ENCODE assay signal across 15 cellular contexts in the genomic region with DNA sequence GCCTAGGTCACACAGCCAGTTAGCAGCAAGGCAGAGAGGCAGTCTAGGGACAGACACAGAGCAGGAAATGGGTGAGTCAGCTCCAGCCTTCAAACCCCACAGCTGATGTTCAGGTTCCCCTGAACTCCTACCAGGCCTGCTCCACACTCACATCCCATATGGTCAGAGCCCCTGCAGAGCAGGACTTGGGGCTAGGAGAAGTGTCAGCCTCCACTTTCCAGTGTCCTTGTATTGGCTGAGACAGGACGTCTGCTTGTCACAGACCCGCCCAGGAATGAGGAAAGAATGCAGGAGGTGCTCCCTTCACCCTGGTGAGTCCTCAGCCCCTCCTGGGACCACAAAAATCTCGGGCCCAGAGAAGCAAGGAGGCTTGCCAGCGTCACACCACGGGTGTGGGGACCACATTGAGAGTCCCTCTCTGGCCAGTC.
DNase-seq lines count a peak whose midpoint lies in the region; ATAC-seq, FAIRE-seq and TF ChIP-seq lines count a peak whose summit lies in the region.
"Had no signal": no experiment of that assay in that cellular context is flagged by ENCODE, and none has a peak within 500 bp of the region (broad histone marks: within the 10 kb centered on the region; RNA-seq: fewer than 3 reads in every experiment).

No MANE protein-coding gene starts in this region.

- H3K79me1 ChIP-seq in trophoblast cell (ENCODE audit: low read length), result no peaks in the 10 kb centered on the region

- no peak overlapping the region for H4K12ac ChIP-seq in trophoblast cell (ENCODE audit: low read depth, low read length)

- H4K8ac ChIP-seq in trophoblast cell (ENCODE audit: low read depth, low read length), result no peak overlapping the region

- H3K23ac ChIP-seq in trophoblast cell (ENCODE audit: low read length), result no peak overlapping the region

- peak; percentile 51 for DNase-seq in LHCN-M2 (ENCODE audit: low read depth)
- peak; percentile 20 for DNase-seq in astrocyte of the cerebellum (ENCODE audit: low read depth)
- no peak for DNase-seq in keratinocyte (ENCODE audit: low read depth, low spot score)
- no peak for DNase-seq in NCI-H1105 treated with DMSO at 0.1 percent for 48 hours (lab: John Stamatoyannopoulos, UW)
- DNase-seq in trophoblast cell, result no peak
- no peak for DNase-seq in NCI-H510A (lab: John Stamatoyannopoulos, UW)
- DNase-seq: activated CD4-positive, alpha-beta T cell treated with anti-CD3 and anti-CD28 coated beads, Interleukin-2, amount 10 ng/mL, durations not matched to agents 24 days and 14 days; activated effector memory CD4-positive, alpha-beta T cell treated with anti-CD3 and anti-CD28 coated beads, Interleukin-2, amount 50 U/mL, for 16 hours; CD4-positive, CD25-positive, alpha-beta regulatory T cell; cerebellar nuclear complex; retina; stimulated activated naive CD8-positive, alpha-beta T cell treated with anti-CD3 and anti-CD28 coated beads, Interleukin-15, amount 100 ng/mL, for 72 hours; T-helper 1 cell had no signal

- H3K79me2 ChIP-seq in keratinocyte (ENCODE audit: control insufficient read depth, insufficient read depth, low read length), result no peaks in the 10 kb centered on the region
- H3K79me2 ChIP-seq in trophoblast cell (ENCODE audit: control insufficient read depth, insufficient read depth, low read length, poor library complexity), result no peaks in the 10 kb centered on the region

- no peaks in the 10 kb centered on the region for H3K36me3 ChIP-seq in BLaER1 treated with 17β-estradiol and CSF1 and Interleukin-3, amounts not matched to agents 10 nM and 100 nM
- H3K36me3 ChIP-seq in keratinocyte (ENCODE audit: control insufficient read depth in 2 of 2, extremely low read depth in 1 of 2, insufficient read depth in 2 of 2, low read length in 2 of 2) (no peaks in the 10 kb centered on the region), trophoblast cell (ENCODE audit: control insufficient read depth in 1 of 2, insufficient read depth in 2 of 2, low read length in 2 of 2) (no peaks in the 10 kb centered on the region)

- no peak overlapping the region for H2BK12ac ChIP-seq in trophoblast cell (ENCODE audit: low read length)

- peaks cover 14 to 21% (median 19%) of the 10 kb centered on the region in 10 experiments for H3K4me1 ChIP-seq in BLaER1 treated with 17β-estradiol and CSF1 and Interleukin-3, amounts not matched to agents 10 nM and 100 nM
- H3K4me1 ChIP-seq in keratinocyte (ENCODE audit: control insufficient read depth, extremely low read depth, insufficient read depth, low read length), result no peaks in the 10 kb centered on the region
- peaks cover 0 to 5% of the 10 kb centered on the region in 2 experiments for H3K4me1 ChIP-seq in trophoblast cell (ENCODE audit: control insufficient read depth in 1 of 2, insufficient read depth in 2 of 2, low read length in 2 of 2)

- H3K4me3 ChIP-seq in BLaER1 treated with 17β-estradiol and CSF1 and Interleukin-3, amounts not matched to agents 10 nM and 100 nM, result no peak overlapping the region
- no peak overlapping the region for H3K4me3 ChIP-seq in astrocyte of the cerebellum (ENCODE audit: low read depth, low read length)
- H3K4me3 ChIP-seq in keratinocyte (ENCODE audit: control insufficient read depth in 2 of 3, extremely low read depth in 1 of 3, insufficient read depth in 2 of 3, low read depth in 1 of 3, low read length in 3 of 3), result no peak overlapping the region
- H3K4me3 ChIP-seq in trophoblast cell (ENCODE audit: low read depth, low read length), result no peak overlapping the region

- no peaks in the 10 kb centered on the region for H3K27me3 ChIP-seq in BLaER1 treated with 17β-estradiol and CSF1 and Interleukin-3, amounts not matched to agents 10 nM and 100 nM
- H3K27me3 ChIP-seq in keratinocyte (ENCODE audit: control insufficient read depth, extremely low read depth, insufficient read depth, low read length) (peaks cover 26% of the 10 kb centered on the region), trophoblast cell (ENCODE audit: insufficient read depth, low read length) (no peaks in the 10 kb centered on the region)

- TF ChIP-seq CTCF in astrocyte of the cerebellum (IDR thresholded peaks at IDR 0.05; ENCODE audit: low read depth, low read length, missing control alignments) (no peak), keratinocyte (optimal IDR thresholded peaks at IDR 0.05 in 1 of 3, IDR thresholded peaks at IDR 0.05 in 1 of 3, conservative IDR thresholded peaks at IDR 0.05 in 1 of 3; ENCODE audit: extremely low read depth in 1 of 3, insufficient read depth in 2 of 3, low read length in 3 of 3) (no peak)

- no peak overlapping the region for H3K18ac ChIP-seq in trophoblast cell (ENCODE audit: low read length)

- H3K9me1 ChIP-seq in keratinocyte (ENCODE audit: control insufficient read depth, extremely low read depth, insufficient read depth, low read length), result no peaks in the 10 kb centered on the region

- H2AFZ ChIP-seq in keratinocyte (ENCODE audit: control insufficient read depth, low read length) (no peak overlapping the region), trophoblast cell (ENCODE audit: insufficient read depth, low read length, poor library complexity) (no peak overlapping the region)

- H2BK5ac ChIP-seq in trophoblast cell (ENCODE audit: low read depth, low read length, poor library complexity), result no peak overlapping the region

- no peak overlapping the region for H3K27ac ChIP-seq in BLaER1 treated with 17β-estradiol and CSF1 and Interleukin-3, amounts not matched to agents 10 nM and 100 nM
- no peak overlapping the region for H3K27ac ChIP-seq in keratinocyte (ENCODE audit: control insufficient read depth, insufficient read depth, low read length)
- no peak overlapping the region for H3K27ac ChIP-seq in trophoblast cell (ENCODE audit: low read depth, low read length)

- no peak overlapping the region for H3K9ac ChIP-seq in BLaER1 treated with 17β-estradiol and CSF1 and Interleukin-3, amounts not matched to agents 10 nM and 100 nM
- H3K9ac ChIP-seq in keratinocyte (ENCODE audit: control insufficient read depth, extremely low read depth, insufficient read depth, low read length) (no peak overlapping the region), trophoblast cell (ENCODE audit: low read length) (no peak overlapping the region)

- FAIRE-seq in keratinocyte (lab: Jason Lieb, UNC), result peak; percentile 13

- peak overlapping the region; percentile 7 to 66 (median 27); a peak in 17 of 22 replicates for H3K4me2 ChIP-seq in BLaER1 treated with 17β-estradiol and CSF1 and Interleukin-3, amounts not matched to agents 10 nM and 100 nM
- H3K4me2 ChIP-seq in keratinocyte (ENCODE audit: control insufficient read depth, extremely low read depth, insufficient read depth, low read depth, low read length), result no peak overlapping the region
- no peak overlapping the region for H3K4me2 ChIP-seq in trophoblast cell (ENCODE audit: low read length)

- WGBS in trophoblast cell (ENCODE audit: extremely low coverage, insufficient coverage, insufficient read length), result no CpG with 5 or more reads among the region's 5 CpGs

- no peak overlapping the region for H3K14ac ChIP-seq in trophoblast cell (ENCODE audit: low read length)

- no peak overlapping the region for H2AK5ac ChIP-seq in trophoblast cell (ENCODE audit: low read length)

- no peak overlapping the region for H4K91ac ChIP-seq in trophoblast cell (ENCODE audit: low read depth, low read length)

- no peak overlapping the region for H2BK120ac ChIP-seq in trophoblast cell (ENCODE audit: insufficient read depth, low read length, poor library complexity)

- dilution Hi-C loops in keratinocyte (cut with MboI; ENCODE audit: extremely low pct_ligation_motif_present, low sequenced_read_pairs), result no loop called here

- in situ Hi-C loops in astrocyte of the cerebellum (cut with HindIII; ENCODE audit: low sequenced_read_pairs), result loop anchor here (25.0 kb wide), 1 partner anchor 168 kb away; a partner anchor contains a TSS

- ATAC-seq in HG03432 (IDR thresholded peaks at IDR 0.05; ENCODE audit: unreplicated experiment), result no peak
- ATAC-seq: stimulated activated naive CD8-positive, alpha-beta T cell treated with anti-CD3 and anti-CD28 coated beads, Interleukin-15, amount 100 ng/mL, for 72 hours had no signal

- peaks cover 0 to 10% (median 0%) of the 10 kb centered on the region in 11 experiments; a peak in 2 of 22 replicates for H4K20me1 ChIP-seq in BLaER1 treated with 17β-estradiol and CSF1 and Interleukin-3, amounts not matched to agents 10 nM and 100 nM
- H4K20me1 ChIP-seq in keratinocyte (ENCODE audit: control insufficient read depth, extremely low read depth, insufficient read depth, low read length), result no peaks in the 10 kb centered on the region

- no peak overlapping the region for H3K4ac ChIP-seq in trophoblast cell (ENCODE audit: low read depth, low read length)

- no peaks in the 10 kb centered on the region for H3K9me3 ChIP-seq in BLaER1 treated with 17β-estradiol and CSF1 and Interleukin-3, amounts not matched to agents 10 nM and 100 nM (replicated peaks in 1 of 11)
- no peaks in the 10 kb centered on the region for H3K9me3 ChIP-seq in keratinocyte (ENCODE audit: control insufficient read depth, low read depth, low read length)
- no peaks in the 10 kb centered on the region for H3K9me3 ChIP-seq in trophoblast cell (ENCODE audit: insufficient read depth, low read depth, low read length)

Comparison
In these comparisons a context has a peak if more than half of its experiments do, and no peak if none do; other contexts are left out.
1. H3K4me2 ChIP-seq: peak in BLaER1 treated with 17β-estradiol and CSF1 and Interleukin-3, amounts not matched to agents 10 nM and 100 nM (11 of 11); none in keratinocyte (single experiment) and trophoblast cell (single experiment).
2. DNase-seq: peak in LHCN-M2 (single experiment) and astrocyte of the cerebellum (single experiment); none in keratinocyte (single experiment), NCI-H1105 treated with DMSO at 0.1 percent for 48 hours (single experiment), trophoblast cell (0 of 2) and NCI-H510A (single experiment).